17 cellular contexts compared by ENCODE assay signal in the genomic region with DNA sequence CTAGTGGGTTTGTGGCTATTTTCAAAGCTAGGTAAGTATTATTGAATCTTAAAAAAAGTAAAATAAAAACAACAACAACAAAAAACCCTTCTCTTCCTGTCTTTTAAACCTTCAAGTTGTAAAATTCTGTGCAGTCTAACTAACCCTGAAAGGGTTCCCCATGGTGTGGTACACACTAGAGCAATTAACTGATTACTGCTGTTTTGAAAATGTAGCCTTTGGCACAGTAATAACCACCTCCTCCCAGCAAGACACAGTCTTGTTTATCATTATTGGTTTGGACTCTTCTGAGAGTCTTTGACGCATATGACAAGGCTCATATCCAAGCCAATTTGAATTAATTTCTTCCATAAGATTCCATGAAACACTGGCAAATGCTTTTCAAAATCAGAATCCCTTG.
"Had no signal": no experiment of that assay in that cellular context is flagged by ENCODE, and none has a peak within 500 bp of the region (broad histone marks: within the 10 kb centered on the region; RNA-seq: fewer than 3 reads in every experiment).

No MANE protein-coding gene starts in this region.

- DNase-seq: activated CD4-positive, alpha-beta T cell treated with anti-CD3 and anti-CD28 coated beads, Interleukin-2, amount 10 ng/mL, durations not matched to agents 7 days and 5 days; activated CD8-positive, alpha-beta memory T cell treated with anti-CD3 and anti-CD28 coated beads, Interleukin-2, amount 10 ng/mL, durations not matched to agents 7 days and 5 days; activated CD8-positive, alpha-beta T cell treated with anti-CD3 and anti-CD28 coated beads for 36 hours; activated effector memory CD4-positive, alpha-beta T cell treated with anti-CD3 and anti-CD28 coated beads, Interleukin-2, amount 50 U/mL, for 16 hours; activated naive CD4-positive, alpha-beta T cell treated with anti-CD3 and anti-CD28 coated beads, Interleukin-2, amount 10 ng/mL, durations not matched to agents 7 days and 5 days; activated T-cell treated with anti-CD3 and anti-CD28 coated beads for 4 hours; body of pancreas; foreskin melanocyte; kidney glomerular epithelial cell; left ventricle myocardium inferior; natural killer cell; retina; sigmoid colon; stimulated activated CD4-positive, alpha-beta T cell treated with anti-CD3 and anti-CD28 coated beads, Interleukin-4, amount 100 ng/mL, for 1 hour; stimulated activated naive CD4-positive, alpha-beta T cell; testis had no signal

- ATAC-seq: activated CD4-positive, CD25-positive, alpha-beta regulatory T cell treated with anti-CD3 and anti-CD28 coated beads, Interleukin-2, amount 50 U/mL, for 24 hours; activated CD8-positive, alpha-beta memory T cell treated with anti-CD3 and anti-CD28 coated beads, Interleukin-2, amount 10 ng/mL, durations not matched to agents 7 days and 5 days; activated CD8-positive, alpha-beta T cell treated with anti-CD3 and anti-CD28 coated beads for 36 hours; body of pancreas; natural killer cell had no signal
